In genomic region chr14:105500036-105500725, GRCh38 we compare ENCODE assay signal across 1 cellular context.
TF ChIP-seq lines count a peak whose summit lies in the region.

No MANE protein-coding gene starts in this region.

TF ChIP-seq in HepG2, 621 proteins besides CTCF, POLR2A, EP300 and RAD21 (continues in another document):
- TF ChIP-seq ZNF704 (CRISPR knock-in tag; IDR thresholded peaks at IDR 0.05; ENCODE audit: borderline replicate concordance) (peak; percentile 24; the same call in 1 of the 2 replicates), MED8 (CRISPR knock-in tag; IDR thresholded peaks at IDR 0.05; ENCODE audit: insufficient replicate concordance) (no peak), KLF16 (CRISPR knock-in tag; IDR thresholded peaks at IDR 0.05) (0 out of 4 replicates have a peak, but pooled peaks of 1 of the 2 experiments have one; percentile 26), ZNF558 (CRISPR knock-in tag; IDR thresholded peaks at IDR 0.05; ENCODE audit: borderline replicate concordance) (0 out of 2 replicates have a peak, but pooled peaks have one; percentile 4), ZBTB40 (IDR thresholded peaks at IDR 0.05) (no peak), ZBTB40 (CRISPR knock-in tag; IDR thresholded peaks at IDR 0.05) (0 out of 2 replicates have a peak, but pooled peaks have one; percentile 2), SMAD1 (CRISPR knock-in tag; IDR thresholded peaks at IDR 0.05; ENCODE audit: borderline replicate concordance, low read depth) (0 out of 2 replicates have a peak, but pooled peaks have one; percentile 11), AGO2 (optimal IDR thresholded peaks at IDR 0.05; ENCODE audit: low read depth, low read length) (peak; percentile 72), ZIK1 (CRISPR knock-in tag; IDR thresholded peaks at IDR 0.05; ENCODE audit: borderline replicate concordance, low read depth) (peak; percentile 9; the same call in 1 of the 2 replicates), KAT8 (CRISPR knock-in tag; IDR thresholded peaks at IDR 0.05) (no peak), ZC3H13 (CRISPR knock-in tag; IDR thresholded peaks at IDR 0.05) (0 out of 2 replicates have a peak, but pooled peaks have one; percentile 11), CSRNP1 (CRISPR knock-in tag; IDR thresholded peaks at IDR 0.05) (peak; percentile 12; the same call in 1 of the 2 replicates), RNF2 (conservative IDR thresholded peaks at IDR 0.05; ENCODE audit: low read depth) (no peak), MAF1 (CRISPR knock-in tag; IDR thresholded peaks at IDR 0.05; ENCODE audit: borderline replicate concordance) (no peak), HINFP (CRISPR knock-in tag; IDR thresholded peaks at IDR 0.05; ENCODE audit: low read depth) (no peak), THAP7 (CRISPR knock-in tag; IDR thresholded peaks at IDR 0.05) (0 out of 2 replicates have a peak, but pooled peaks have one; percentile 10), ZNF784 (CRISPR knock-in tag; IDR thresholded peaks at IDR 0.05; ENCODE audit: borderline replicate concordance) (0 out of 2 replicates have a peak, but pooled peaks have one; percentile 21), BRD4 (CRISPR knock-in tag; IDR thresholded peaks at IDR 0.05) (peak; percentile 21; the same call in 1 of the 2 replicates), ARHGAP35 (CRISPR knock-in tag; IDR thresholded peaks at IDR 0.05; ENCODE audit: borderline replicate concordance) (0 out of 2 replicates have a peak, but pooled peaks have one; percentile 11), ZNF446 (CRISPR knock-in tag; IDR thresholded peaks at IDR 0.05) (0 out of 2 replicates have a peak, but pooled peaks have one; percentile 13), ZNF703 (CRISPR knock-in tag; IDR thresholded peaks at IDR 0.05; ENCODE audit: borderline replicate concordance) (0 out of 2 replicates have a peak, but pooled peaks have one; percentile 17), ZBED4 (CRISPR knock-in tag; IDR thresholded peaks at IDR 0.05; ENCODE audit: borderline replicate concordance) (no peak), HNRNPLL (IDR thresholded peaks at IDR 0.05; ENCODE audit: low read depth, low read length, poor library complexity, severe bottlenecking) (peak; percentile 5), ZNF713 (CRISPR knock-in tag; IDR thresholded peaks at IDR 0.05) (no peak), ZNF280B (CRISPR knock-in tag; IDR thresholded peaks at IDR 0.05; ENCODE audit: borderline replicate concordance) (0 out of 2 replicates have a peak, but pooled peaks have one; percentile 8), POLR2G (IDR thresholded peaks at IDR 0.05; ENCODE audit: low read depth, low read length) (peak; percentile 71), ZNF788 (CRISPR knock-in tag; IDR thresholded peaks at IDR 0.05; ENCODE audit: borderline replicate concordance) (0 out of 2 replicates have a peak, but pooled peaks have one; percentile 19), ZNF790 (CRISPR knock-in tag; IDR thresholded peaks at IDR 0.05; ENCODE audit: borderline replicate concordance) (peak; percentile 34; the same call in 1 of the 2 replicates)
